Comparison of ENCODE assay signal across 8 cellular contexts in the genomic region with DNA sequence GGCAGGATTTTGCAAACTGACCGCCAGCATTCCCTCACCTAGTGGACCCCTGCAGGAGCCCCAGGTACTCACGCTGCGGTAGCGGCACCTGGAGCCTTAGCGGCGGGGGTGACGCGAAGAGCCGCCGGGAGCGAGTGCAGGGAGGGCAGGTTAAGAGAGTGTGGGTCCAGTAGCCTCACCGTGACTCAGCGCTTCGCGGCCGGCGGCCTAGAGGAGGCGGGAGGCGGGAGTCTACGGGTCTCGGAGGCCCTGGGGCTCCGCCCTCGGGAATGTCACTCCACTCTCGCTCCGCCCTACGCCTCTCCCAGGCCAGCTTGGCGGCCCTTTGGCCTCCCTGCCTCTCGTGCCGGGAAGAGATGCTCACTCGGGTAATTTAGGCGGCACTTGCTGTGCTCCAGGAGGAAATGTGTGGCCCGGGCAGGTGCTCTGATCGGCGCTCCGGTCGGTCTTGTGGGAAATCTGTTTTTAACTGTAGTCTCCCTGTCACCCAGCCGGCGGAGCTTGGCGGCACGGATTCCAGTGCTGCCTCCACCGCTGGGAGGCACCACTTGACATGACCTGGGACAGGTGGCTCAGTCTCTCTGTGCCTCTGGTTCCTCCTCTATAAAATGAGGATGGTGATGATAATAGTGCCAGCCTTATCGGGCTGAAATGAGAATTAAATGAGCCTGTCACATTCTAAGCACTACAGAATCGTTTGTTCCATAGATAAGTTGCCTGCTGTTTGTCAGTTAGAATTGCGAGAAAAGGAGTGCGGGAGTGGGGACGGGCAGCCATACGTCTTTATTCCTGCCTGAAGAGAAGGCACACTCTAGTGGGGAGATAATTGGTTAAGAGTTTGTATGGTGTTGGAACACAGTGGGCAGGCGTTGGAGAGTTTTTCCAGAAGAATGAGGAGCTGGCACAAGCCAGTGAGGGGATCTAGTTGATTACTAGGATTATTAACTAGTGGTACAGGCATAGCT. TPM values are rescaled to one million over a fixed set of nuclear protein-coding genes. Genes with fewer than 3 reads are reported as not detected.
A peak's percentile ranks its signal among the peaks of the same experiment; 100 is the strongest.
DNase-seq lines count a peak whose midpoint lies in the region; ATAC-seq and TF ChIP-seq lines count a peak whose summit lies in the region.

A gene (minus strand): TSS at position 216 of the 965 bp plus-strand sequence. CDS start 2,076 bp downstream, outside the sequence.

- ATAC-seq in HG03159 (IDR thresholded peaks at IDR 0.05; ENCODE audit: unreplicated experiment) (peak; percentile 81), left colon (peak; percentile 99)

- intact Hi-C loops in left colon (cut with DNase I, micrococcal nuclease): no loop called here

- peak within 1 kb of the TSS; percentile 69 for H3K4me3 ChIP-seq in coronary artery

- TF ChIP-seq CTCF in AG09319 (IDR thresholded peaks at IDR 0.05; ENCODE audit: low read depth, low read length) (peak; percentile 46), coronary artery (IDR thresholded peaks at IDR 0.05) (no peak)

- TF ChIP-seq POLR2A in GM18951 (IDR thresholded peaks at IDR 0.05; ENCODE audit: extremely low read depth, insufficient read depth, insufficient read length): peak; percentile 74

- peak; percentile 65 for DNase-seq in AG09319 (ENCODE audit: extremely low read depth, low read depth)
- DNase-seq in NCI-H345 (lab: John Stamatoyannopoulos, UW): peak; percentile 83
- peak; percentile 17 for DNase-seq in activated CD4-positive, alpha-beta T cell treated with anti-CD3 and anti-CD28 coated beads for 1 hour
- DNase-seq in coronary artery (ENCODE audit: low spot score): peak; percentile 91
- peak; percentile 86 to 89 for DNase-seq in left colon
- peak; percentile 32 for DNase-seq in stimulated activated CD4-positive, alpha-beta T cell treated with anti-CD3 and anti-CD28 coated beads, Interleukin-2, amount 100 ng/mL, for 4 hours (ENCODE audit: low read depth)

- in situ Hi-C loops in GM18951 (cut with MboI; ENCODE audit: low sequenced_read_pairs, unreplicated experiment): no loop called here

- peak within 1 kb of the TSS; percentile 57 to 75 for H3K27ac ChIP-seq in coronary artery

RNA-seq across cellular contexts. Expression of the gene that starts here (rescaled TPM):
- total RNA-seq in left colon: 1 to 10 TPM; 5.4 to 7.9 TPM

Comparison
In these comparisons a context has a peak if more than half of its experiments do, and no peak if none do; other contexts are left out.
1. Peak in every context shown above with its lines: DNase-seq, ATAC-seq, H3K4me3 ChIP-seq and H3K27ac ChIP-seq.
2. DNase-seq: peak in every context shown above with its lines; median percentile 91 in coronary artery; 88 in left colon; 83 in NCI-H345; 65 in AG09319; 32 in stimulated activated CD4-positive, alpha-beta T cell treated with anti-CD3 and anti-CD28 coated beads, Interleukin-2, amount 100 ng/mL, for 4 hours; 17 in activated CD4-positive, alpha-beta T cell treated with anti-CD3 and anti-CD28 coated beads for 1 hour.